20 cellular contexts compared by ENCODE assay signal in genomic region chr20:54573838-54574237, GRCh38.
DNase-seq lines count a peak whose midpoint lies in the region; ATAC-seq, FAIRE-seq and TF ChIP-seq lines count a peak whose summit lies in the region.
"Had no signal": no experiment of that assay in that cellular context is flagged by ENCODE, and none has a peak within 500 bp of the region (broad histone marks: within the 10 kb centered on the region; RNA-seq: fewer than 3 reads in every experiment).

No MANE protein-coding gene starts in this region.

- H3K27me3 ChIP-seq in dorsolateral prefrontal cortex (peaks cover 0 to 2% (median 0%) of the 10 kb centered on the region in 45 donors), right cardiac atrium (ENCODE audit: control insufficient read depth, insufficient read depth) (no peaks in the 10 kb centered on the region)
- H3K27me3 ChIP-seq: Peyer's patch had no signal

- DNase-seq in Right ventricle myocardium superior, result peak; percentile 37
- no peak for DNase-seq in Right ventricle myocardium inferior (ENCODE audit: missing footprints)
- DNase-seq in dorsolateral prefrontal cortex, result peak in 6 of 10 donors; percentile 47 to 64 (median 55)
- DNase-seq in right cardiac atrium, result peak; percentile 35 to 80 (median 71)
- no peak for DNase-seq in urothelium cell line (ENCODE audit: low spot score)
- DNase-seq in NOMO-1 treated with dmso at 0.1 percent for 144 hours (lab: John Stamatoyannopoulos, UW; ENCODE audit: unreplicated experiment), result no peak
- DNase-seq in HuH-7 (ENCODE audit: low spot score), result no peak
- DNase-seq in CD1c-positive myeloid dendritic cell (ENCODE audit: extremely low spot score), result no peak
- DNase-seq: COR-L47, HCEC 1CT, NCI-H1436 treated with DMSO at 0.1 percent for 48 hours, NCI-H2107, NCI-H510A, NCI-H82, Peyer's patch, SHP77 treated with DMSO at 0.1 percent for 48 hours had no signal

- peaks cover 2% of the 10 kb centered on the region for H3K4me1 ChIP-seq in right cardiac atrium (ENCODE audit: control insufficient read depth, insufficient read depth, low read length)
- H3K4me1 ChIP-seq: Peyer's patch had no signal

- ATAC-seq in Right ventricle myocardium superior (ENCODE audit: poor library complexity) (no peak), Right ventricle myocardium inferior (no peak), right cardiac atrium (peak; percentile 85 to 97)
- ATAC-seq: K562 had no signal

- TF ChIP-seq CTCF in dorsolateral prefrontal cortex (IDR thresholded peaks at IDR 0.05 in 54 of 56, conservative IDR thresholded peaks at IDR 0.05 in 2 of 56; ENCODE audit: low read depth in 1 of 56, partially characterized antibody in 56 of 56), result no peak

- FAIRE-seq in urothelium cell line (lab: Jason Lieb, UNC), result peak; percentile 13
- FAIRE-seq: G401.6, GM12891, GM19239, K562 had no signal

- WGBS in right cardiac atrium, result 43% methylated on average over 6 of the region's 6 CpGs

- H3K27ac ChIP-seq in dorsolateral prefrontal cortex (peak overlapping the region in 17 of 59 donors; percentile 8 to 65 (median 39)), right cardiac atrium (ENCODE audit: low read length) (no peak overlapping the region)
- H3K27ac ChIP-seq: Peyer's patch had no signal

- intact Hi-C loops in Right ventricle myocardium superior (cut with DNase I) (no loop called here), Right ventricle myocardium inferior (cut with DNase I) (no loop called here), dorsolateral prefrontal cortex (cut with DNase I) (no loop called here), right cardiac atrium (cut with DNase I) (no loop called here)

- no peaks in the 10 kb centered on the region for H3K9me3 ChIP-seq in right cardiac atrium (ENCODE audit: control insufficient read depth, low read length)
- H3K9me3 ChIP-seq: Peyer's patch had no signal

- H3K4me3 ChIP-seq in dorsolateral prefrontal cortex (no peak overlapping the region), right cardiac atrium (ENCODE audit: low read length) (no peak overlapping the region)
- H3K4me3 ChIP-seq: K562, Peyer's patch had no signal

Comparison
In these comparisons a context has a peak if more than half of its experiments do, and no peak if none do; other contexts are left out.
1. ATAC-seq: peak in right cardiac atrium (2 of 2); none in Right ventricle myocardium superior (single experiment) and Right ventricle myocardium inferior (single experiment).
2. DNase-seq: peak in Right ventricle myocardium superior (single experiment), dorsolateral prefrontal cortex (6 of 10) and right cardiac atrium (3 of 3); none in Right ventricle myocardium inferior (single experiment), urothelium cell line (single experiment), NOMO-1 treated with dmso at 0.1 percent for 144 hours (single experiment), HuH-7 (single experiment) and CD1c-positive myeloid dendritic cell (single experiment).